In genomic region chr7:44210107-44210506, GRCh38 we compare ENCODE assay signal across 24 cellular contexts. TPM values are rescaled to one million over a fixed set of nuclear protein-coding genes. Genes with fewer than 3 reads are reported as not detected.
"Had no signal": no experiment of that assay in that cellular context is flagged by ENCODE, and none has a peak within 500 bp of the region (broad histone marks: within the 10 kb centered on the region; RNA-seq: fewer than 3 reads in every experiment).

No MANE protein-coding gene starts in this region.

- H3K27ac Mint-ChIP-seq: endodermal cell, immature natural killer cell, type B pancreatic cell had no signal

- DNase-seq: cerebellar nuclear complex; colonic mucosa; dermis blood vessel endothelial cell; effector CD4-positive, alpha-beta T cell; endodermal cell; immature natural killer cell; kidney; left cardiac atrium; left ventricle myocardium inferior; lower lobe of right lung; mesenchymal stem cell; naive thymus-derived CD4-positive, alpha-beta T cell; nephron progenitor cell; spleen; stimulated activated CD4-positive, alpha-beta T cell treated with anti-CD3 and anti-CD28 coated beads, Interleukin-15, amount 100 ng/mL, for 24 hours; stimulated activated CD4-positive, alpha-beta T cell treated with anti-CD3 and anti-CD28 coated beads, Interleukin-1b, Interleukin-23, amount 100 ng/mL, for 48 hours; stimulated activated CD4-positive, alpha-beta T cell treated with anti-CD3 and anti-CD28 coated beads, Interleukin-4, amount 100 ng/mL, for 24 hours; stimulated activated naive CD4-positive, alpha-beta T cell treated with Interleukin-2 at 50 U/mL for 16 hours; thyroid gland had no signal

- H3K27ac ChIP-seq: colonic mucosa, left ventricle myocardium inferior, lower lobe of right lung, parathyroid adenoma, spleen, suprapubic skin, thyroid gland, vagina had no signal

- H3K4me3 Mint-ChIP-seq: endodermal cell; immature natural killer cell; naive thymus-derived CD4-positive, alpha-beta T cell; nephron progenitor cell; type B pancreatic cell had no signal

- H3K9me3 Mint-ChIP-seq: endodermal cell; immature natural killer cell; naive thymus-derived CD4-positive, alpha-beta T cell; nephron progenitor cell; type B pancreatic cell had no signal

- H3K27me3 Mint-ChIP-seq: naive thymus-derived CD4-positive, alpha-beta T cell; type B pancreatic cell had no signal

- H3K4me1 ChIP-seq: colonic mucosa, left ventricle myocardium inferior, lower lobe of right lung, parathyroid adenoma, suprapubic skin, thyroid gland, vagina had no signal

- H3K27me3 ChIP-seq: colonic mucosa, spleen, suprapubic skin, thyroid gland, vagina had no signal

- H3K9me3 ChIP-seq: colonic mucosa, left ventricle myocardium inferior, lower lobe of right lung, spleen, suprapubic skin, thyroid gland, vagina had no signal

- H3K4me3 ChIP-seq: colonic mucosa, left ventricle myocardium inferior, lower lobe of right lung, spleen, suprapubic skin, thyroid gland, vagina had no signal

- ATAC-seq: left cardiac atrium; lower lobe of right lung; naive thymus-derived CD4-positive, alpha-beta T cell; sciatic nerve had no signal

RNA-seq across cellular contexts. Expression of gene GCK, which starts 20.9 kb away (rescaled TPM):
- total RNA-seq: dermis blood vessel endothelial cell had no signal
- polyA plus RNA-seq: immature natural killer cell had no signal
